In the genomic region with DNA sequence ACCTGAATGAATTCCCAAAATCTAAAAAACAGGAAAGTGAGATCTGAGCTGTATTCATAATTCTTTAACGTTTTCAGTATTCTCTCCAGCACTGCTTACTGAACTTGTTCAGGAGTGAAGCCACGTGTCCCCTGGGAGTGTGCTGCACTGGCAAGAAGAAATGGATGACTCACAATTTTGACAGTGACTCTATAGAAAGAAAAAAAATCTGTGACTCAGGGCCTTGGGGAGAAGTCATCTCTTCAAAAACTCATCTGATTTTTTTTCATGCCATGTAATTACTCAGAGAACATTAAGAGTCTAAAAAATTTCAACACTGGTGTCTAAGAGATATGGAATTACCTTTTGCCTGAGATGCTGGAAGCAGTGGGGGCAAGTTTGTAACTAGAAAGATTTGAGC, we compare ENCODE assay signal across 10 cellular contexts. TPM values are rescaled to one million over a fixed set of nuclear protein-coding genes. Genes with fewer than 3 reads are reported as not detected.
DNase-seq lines count a peak whose midpoint lies in the region; ATAC-seq and FAIRE-seq lines count a peak whose summit lies in the region.
"Had no signal": no experiment of that assay in that cellular context is flagged by ENCODE, and none has a peak within 500 bp of the region (broad histone marks: within the 10 kb centered on the region; RNA-seq: fewer than 3 reads in every experiment).

No MANE protein-coding gene starts in this region.

- FAIRE-seq in HTR-8/SVneo (lab: Jason Lieb, UNC): no peak

- peak; percentile 61 for DNase-seq in DMS53 (lab: John Stamatoyannopoulos, UW)
- peak; percentile 35 to 88 for DNase-seq in lung microvascular endothelial cell (ENCODE audit: low read depth in 2 of 2)
- DNase-seq in H7: no peak
- no peak for DNase-seq in HTR-8/SVneo (ENCODE audit: insufficient read length, low spot score)

- no peak overlapping the region for H3K4me3 Mint-ChIP-seq in activated T-helper 17 cell treated with anti-CD3 and anti-CD28 coated beads, Interleukin-2, amount 50 U/mL, for 72 hours
- H3K4me3 Mint-ChIP-seq: brain, nephron had no signal

- no peak overlapping the region for H3K27ac Mint-ChIP-seq in activated T-helper 17 cell treated with anti-CD3 and anti-CD28 coated beads, Interleukin-2, amount 50 U/mL, for 72 hours
- H3K27ac Mint-ChIP-seq: nephron had no signal

- no peaks in the 10 kb centered on the region for H3K36me3 ChIP-seq in H7 (replicated peaks; ENCODE audit: control insufficient read depth, insufficient read depth, low read length)

- H3K36me3 Mint-ChIP-seq in activated T-helper 17 cell treated with anti-CD3 and anti-CD28 coated beads, Interleukin-2, amount 50 U/mL, for 72 hours (ENCODE audit: low read depth): no peaks in the 10 kb centered on the region
- H3K36me3 Mint-ChIP-seq: brain had no signal

- ATAC-seq in HG03442 (IDR thresholded peaks at IDR 0.05; ENCODE audit: unreplicated experiment): peak; percentile 86
- ATAC-seq in activated T-helper 17 cell treated with anti-CD3 and anti-CD28 coated beads, Interleukin-2, amount 50 U/mL, for 72 hours (replicated peaks): peak; percentile 78
- no peak for ATAC-seq in GM18870 (IDR thresholded peaks at IDR 0.05; ENCODE audit: unreplicated experiment)
- ATAC-seq in GM19351 (IDR thresholded peaks at IDR 0.05; ENCODE audit: unreplicated experiment): no peak

- H3K9me3 Mint-ChIP-seq in activated T-helper 17 cell treated with anti-CD3 and anti-CD28 coated beads, Interleukin-2, amount 50 U/mL, for 72 hours: no peaks in the 10 kb centered on the region
- H3K9me3 Mint-ChIP-seq: nephron had no signal

- H3K27me3 Mint-ChIP-seq in activated T-helper 17 cell treated with anti-CD3 and anti-CD28 coated beads, Interleukin-2, amount 50 U/mL, for 72 hours: peaks cover 31% of the 10 kb centered on the region

- H3K4me1 Mint-ChIP-seq in activated T-helper 17 cell treated with anti-CD3 and anti-CD28 coated beads, Interleukin-2, amount 50 U/mL, for 72 hours: no peaks in the 10 kb centered on the region

- no peaks in the 10 kb centered on the region for H3K27me3 ChIP-seq in H7 (ENCODE audit: control insufficient read depth, insufficient read depth, low read length)

- H3K4me3 ChIP-seq in H7 (ENCODE audit: insufficient read depth, low read depth, low read length): no peak overlapping the region

RNA-seq across cellular contexts. Expression of a gene that starts 39.7 kb away (rescaled TPM):
- total RNA-seq in activated T-helper 17 cell treated with anti-CD3 and anti-CD28 coated beads, Interleukin-2, amount 50 U/mL, for 72 hours: 1 to 10 TPM; 1.2 to 2.4 TPM
- total RNA-seq in lung microvascular endothelial cell: 0.65 and 0.99 TPM in 2 replicates
- 4.9 and 5.2 TPM in 2 replicates for total RNA-seq in H7 (2014; rRNA removed; shearing (Covaris generic))

Comparison
In these comparisons a context has a peak if more than half of its experiments do, and no peak if none do; other contexts are left out.
1. DNase-seq: peak in DMS53 (single experiment) and lung microvascular endothelial cell (2 of 2); none in H7 (single experiment) and HTR-8/SVneo (single experiment).
2. ATAC-seq: peak in HG03442 (single experiment) and activated T-helper 17 cell treated with anti-CD3 and anti-CD28 coated beads, Interleukin-2, amount 50 U/mL, for 72 hours (single experiment); none in GM18870 (single experiment) and GM19351 (single experiment).